17 cellular contexts compared by ENCODE assay signal in the genomic region with DNA sequence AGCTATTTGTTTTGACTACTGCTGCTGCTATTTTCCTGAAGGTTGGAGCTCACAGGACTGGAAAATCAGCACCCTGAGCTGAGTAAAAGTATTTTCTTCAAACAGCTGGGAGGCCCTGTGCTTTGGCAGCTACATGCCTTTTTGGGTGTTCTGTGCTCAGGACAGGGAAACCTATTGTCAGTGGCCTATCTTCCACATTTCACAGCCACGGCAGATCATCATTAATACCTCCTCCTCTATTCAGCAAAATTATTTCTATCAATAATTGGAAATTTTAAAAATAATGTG.
"Had no signal": no experiment of that assay in that cellular context is flagged by ENCODE, and none has a peak within 500 bp of the region (broad histone marks: within the 10 kb centered on the region; RNA-seq: fewer than 3 reads in every experiment).

No MANE protein-coding gene starts in this region.

- DNase-seq: effector memory CD4-positive, alpha-beta T cell; immature natural killer cell; kidney; left cardiac atrium; mammary epithelial cell; right cardiac atrium; small intestine; stimulated activated CD4-positive, alpha-beta T cell treated with anti-CD3 and anti-CD28 coated beads, Interleukin-2, amount 100 ng/mL, for 48 hours; stimulated activated naive CD8-positive, alpha-beta T cell treated with anti-CD3 and anti-CD28 coated beads, Interleukin-15, Interleukin-2, amounts not matched to agents 100 U/mL and 50 U/mL, for 24 hours; thyroid gland; upper lobe of left lung; uterus had no signal

- ATAC-seq: esophagus mucosa; natural killer cell treated with Interleukin-12 subunit alpha and Interleukin-12 subunit beta and Interleukin-15 and Interleukin-18, amount 100 ng/mL, for 72 hours; stimulated activated naive CD8-positive, alpha-beta T cell treated with anti-CD3 and anti-CD28 coated beads, Interleukin-15, Interleukin-2, amounts not matched to agents 100 U/mL and 50 U/mL, for 24 hours had no signal

- H3K27ac ChIP-seq: suprapubic skin, thyroid gland, upper lobe of left lung, uterus had no signal

- H3K4me3 Mint-ChIP-seq: immature natural killer cell; mesothelial cell of epicardium; natural killer cell treated with Interleukin-12 subunit alpha and Interleukin-12 subunit beta and Interleukin-15 and Interleukin-18, amount 100 ng/mL, for 72 hours had no signal

- H3K36me3 Mint-ChIP-seq: immature natural killer cell; mesothelial cell of epicardium; natural killer cell treated with Interleukin-12 subunit alpha and Interleukin-12 subunit beta and Interleukin-15 and Interleukin-18, amount 100 ng/mL, for 72 hours had no signal

- H3K4me3 ChIP-seq: suprapubic skin, thyroid gland, upper lobe of left lung, uterus had no signal

- H3K27ac Mint-ChIP-seq: immature natural killer cell; natural killer cell treated with Interleukin-12 subunit alpha and Interleukin-12 subunit beta and Interleukin-15 and Interleukin-18, amount 100 ng/mL, for 72 hours had no signal

- FAIRE-seq: endometrium, kidney, small intestine had no signal

- H3K4me1 Mint-ChIP-seq: immature natural killer cell had no signal

- H3K9me3 ChIP-seq: suprapubic skin, thyroid gland, upper lobe of left lung, uterus had no signal

- H3K27me3 ChIP-seq: suprapubic skin, thyroid gland, upper lobe of left lung, uterus had no signal

- H3K9me3 Mint-ChIP-seq: immature natural killer cell; mesothelial cell of epicardium; natural killer cell treated with Interleukin-12 subunit alpha and Interleukin-12 subunit beta and Interleukin-15 and Interleukin-18, amount 100 ng/mL, for 72 hours had no signal

- H3K36me3 ChIP-seq: suprapubic skin, thyroid gland, upper lobe of left lung, uterus had no signal

- H3K4me1 ChIP-seq: suprapubic skin, uterus had no signal
